ENCODE assay signal across 16 cellular contexts in the genomic region with DNA sequence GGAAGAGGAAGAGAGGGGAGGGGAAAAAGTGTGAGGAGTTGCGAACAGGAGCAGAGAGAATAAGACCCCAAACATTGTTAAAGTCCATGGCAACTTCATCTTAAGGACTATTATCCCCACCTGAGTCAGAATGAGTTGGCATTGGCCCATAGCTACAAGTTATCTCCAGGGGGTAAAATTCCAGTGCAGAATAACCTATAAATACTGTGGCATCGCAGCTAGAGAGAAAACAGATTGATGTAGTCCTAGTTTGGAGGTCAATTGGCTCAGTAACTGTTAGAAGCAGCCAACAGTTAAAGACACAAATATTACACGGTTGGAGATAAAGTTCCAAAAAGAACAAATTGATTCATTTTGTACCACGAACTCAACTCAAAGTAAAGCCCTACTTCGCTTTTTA.
DNase-seq lines count a peak whose midpoint lies in the region; ATAC-seq and TF ChIP-seq lines count a peak whose summit lies in the region.
"Had no signal": no experiment of that assay in that cellular context is flagged by ENCODE, and none has a peak within 500 bp of the region (broad histone marks: within the 10 kb centered on the region; RNA-seq: fewer than 3 reads in every experiment).

No MANE protein-coding gene starts in this region.

- H3K4me3 ChIP-seq in GM23338 = no peak overlapping the region
- H3K4me3 ChIP-seq: psoas muscle had no signal

- H3K36me3 ChIP-seq in GM23338 (ENCODE audit: insufficient read depth) = no peaks in the 10 kb centered on the region
- H3K36me3 ChIP-seq: WERI-Rb-1 had no signal

- H3K27me3 Mint-ChIP-seq in GM23338 (ENCODE audit: insufficient read depth, low read depth, poor library complexity) = peaks cover 4% of the 10 kb centered on the region
- H3K27me3 Mint-ChIP-seq in osteocyte (ENCODE audit: unreplicated experiment) = no peaks in the 10 kb centered on the region
- H3K27me3 Mint-ChIP-seq: type B pancreatic cell had no signal

- ATAC-seq in GM23338 = no peak
- ATAC-seq in GM21423 (IDR thresholded peaks at IDR 0.05; ENCODE audit: unreplicated experiment) = no peak
- ATAC-seq: psoas muscle, T-cell had no signal

- no peaks in the 10 kb centered on the region for H3K27me3 ChIP-seq in GM23338 (ENCODE audit: insufficient read depth)

- H2AFZ ChIP-seq in GM23338 = no peak overlapping the region

- H3K27ac ChIP-seq in GM23338 (ENCODE audit: low read depth) = no peak overlapping the region
- H3K27ac ChIP-seq: psoas muscle had no signal

- H3K27ac Mint-ChIP-seq in GM23338 = no peak overlapping the region
- H3K27ac Mint-ChIP-seq in osteocyte (ENCODE audit: unreplicated experiment) = peak overlapping the region; percentile 29
- H3K27ac Mint-ChIP-seq: activated T-helper 1 cell treated with anti-CD3 and anti-CD28 coated beads, Interleukin-12 subunit alpha, Interleukin-12 subunit beta, Interleukin-2, Interleukin-4 antibody, amounts not matched to agents 30 ng/mL and 10 ng/mL and 1 ng/mL, durations not matched to agents 14 hours and 24 hours and 36 hours; T-cell; type B pancreatic cell had no signal

- peaks cover 12% of the 10 kb centered on the region for H3K4me1 ChIP-seq in GM23338 (ENCODE audit: insufficient read depth)

- H3K4me2 ChIP-seq in GM23338 = no peak overlapping the region

- no peaks in the 10 kb centered on the region for H3F3A ChIP-seq in GM23338 (replicated peaks; ENCODE audit: low read depth)

- TF ChIP-seq CTCF in GM23338 (conservative IDR thresholded peaks at IDR 0.05; ENCODE audit: low read depth in 2 of 2) = no peak
- no peak for TF ChIP-seq CTCF in osteocyte (IDR thresholded peaks at IDR 0.05)

- H3K4me3 Mint-ChIP-seq in GM23338 (no peak overlapping the region), osteocyte (ENCODE audit: unreplicated experiment) (no peak overlapping the region)
- H3K4me3 Mint-ChIP-seq: activated T-helper 1 cell treated with anti-CD3 and anti-CD28 coated beads, Interleukin-12 subunit alpha, Interleukin-12 subunit beta, Interleukin-2, Interleukin-4 antibody, amounts not matched to agents 30 ng/mL and 10 ng/mL and 1 ng/mL, durations not matched to agents 14 hours and 24 hours and 36 hours; T-cell; type B pancreatic cell had no signal

- peaks cover 25% of the 10 kb centered on the region for H3K36me3 Mint-ChIP-seq in GM23338 (ENCODE audit: low read depth)
- no peaks in the 10 kb centered on the region for H3K36me3 Mint-ChIP-seq in osteocyte (ENCODE audit: unreplicated experiment)
- H3K36me3 Mint-ChIP-seq: T-cell, type B pancreatic cell had no signal

- H3K9me2 ChIP-seq in GM23338 (ENCODE audit: insufficient read depth) = peaks cover 16% of the 10 kb centered on the region; the same call in 1 of the 2 replicates

- no peaks in the 10 kb centered on the region for H4K20me1 ChIP-seq in GM23338 (replicated peaks; ENCODE audit: insufficient read depth)

- DNase-seq in GM23338 (ENCODE audit: low spot score) = peak; percentile 3
- peak; percentile 50 for DNase-seq in RPMI7951 (ENCODE audit: low read depth)
- peak; percentile 15 for DNase-seq in fibroblast of peridontal ligament (ENCODE audit: extremely low read depth)
- DNase-seq in osteocyte (ENCODE audit: extremely low spot score, unreplicated experiment) = no peak
- no peak for DNase-seq in RKO (ENCODE audit: low spot score)
- DNase-seq in HuH-7 (ENCODE audit: low spot score) = no peak
- DNase-seq in SK-N-DZ (ENCODE audit: low spot score) = no peak
- DNase-seq: activated CD8-positive, alpha-beta memory T cell treated with anti-CD3 and anti-CD28 coated beads for 24 hours; NCI-H69; psoas muscle; stimulated activated naive CD4-positive, alpha-beta T cell treated with Interleukin-2 at 50 U/mL for 16 hours; T-cell; WERI-Rb-1 had no signal

- H3K9me3 Mint-ChIP-seq in GM23338 (peaks cover 5% of the 10 kb centered on the region; the same call in 2 of the 3 replicates), osteocyte (ENCODE audit: unreplicated experiment) (no peaks in the 10 kb centered on the region)
- H3K9me3 Mint-ChIP-seq: T-cell, type B pancreatic cell had no signal

- H3K4me1 Mint-ChIP-seq in GM23338 (peaks cover 29% of the 10 kb centered on the region), osteocyte (ENCODE audit: unreplicated experiment) (peaks cover 29% of the 10 kb centered on the region)

- no peaks in the 10 kb centered on the region for H3K79me2 ChIP-seq in GM23338 (replicated peaks; ENCODE audit: insufficient read depth)

TF ChIP-seq in GM23338, 12 proteins besides CTCF, POLR2A, EP300 and RAD21 (continues in another document):
- TF ChIP-seq EZH2phosphoT487 (IDR thresholded peaks at IDR 0.05; ENCODE audit: unreplicated experiment) (no peak), CREB1 (CRISPR knock-in tag; IDR thresholded peaks at IDR 0.05; ENCODE audit: low read depth) (no peak), ZNF331 (CRISPR knock-in tag; IDR thresholded peaks at IDR 0.05; ENCODE audit: low read depth) (no peak), NANOG (IDR thresholded peaks at IDR 0.05; ENCODE audit: borderline replicate concordance) (no peak), STAT1 (IDR thresholded peaks at IDR 0.05; ENCODE audit: unreplicated experiment) (no peak)
- TF ChIP-seq, protein P1, sequence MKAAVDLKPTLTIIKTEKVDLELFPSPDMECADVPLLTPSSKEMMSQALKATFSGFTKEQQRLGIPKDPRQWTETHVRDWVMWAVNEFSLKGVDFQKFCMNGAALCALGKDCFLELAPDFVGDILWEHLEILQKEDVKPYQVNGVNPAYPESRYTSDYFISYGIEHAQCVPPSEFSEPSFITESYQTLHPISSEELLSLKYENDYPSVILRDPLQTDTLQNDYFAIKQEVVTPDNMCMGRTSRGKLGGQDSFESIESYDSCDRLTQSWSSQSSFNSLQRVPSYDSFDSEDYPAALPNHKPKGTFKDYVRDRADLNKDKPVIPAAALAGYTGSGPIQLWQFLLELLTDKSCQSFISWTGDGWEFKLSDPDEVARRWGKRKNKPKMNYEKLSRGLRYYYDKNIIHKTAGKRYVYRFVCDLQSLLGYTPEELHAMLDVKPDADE (IDR thresholded peaks at IDR 0.05) = no peak
- TF ChIP-seq, protein P2, sequence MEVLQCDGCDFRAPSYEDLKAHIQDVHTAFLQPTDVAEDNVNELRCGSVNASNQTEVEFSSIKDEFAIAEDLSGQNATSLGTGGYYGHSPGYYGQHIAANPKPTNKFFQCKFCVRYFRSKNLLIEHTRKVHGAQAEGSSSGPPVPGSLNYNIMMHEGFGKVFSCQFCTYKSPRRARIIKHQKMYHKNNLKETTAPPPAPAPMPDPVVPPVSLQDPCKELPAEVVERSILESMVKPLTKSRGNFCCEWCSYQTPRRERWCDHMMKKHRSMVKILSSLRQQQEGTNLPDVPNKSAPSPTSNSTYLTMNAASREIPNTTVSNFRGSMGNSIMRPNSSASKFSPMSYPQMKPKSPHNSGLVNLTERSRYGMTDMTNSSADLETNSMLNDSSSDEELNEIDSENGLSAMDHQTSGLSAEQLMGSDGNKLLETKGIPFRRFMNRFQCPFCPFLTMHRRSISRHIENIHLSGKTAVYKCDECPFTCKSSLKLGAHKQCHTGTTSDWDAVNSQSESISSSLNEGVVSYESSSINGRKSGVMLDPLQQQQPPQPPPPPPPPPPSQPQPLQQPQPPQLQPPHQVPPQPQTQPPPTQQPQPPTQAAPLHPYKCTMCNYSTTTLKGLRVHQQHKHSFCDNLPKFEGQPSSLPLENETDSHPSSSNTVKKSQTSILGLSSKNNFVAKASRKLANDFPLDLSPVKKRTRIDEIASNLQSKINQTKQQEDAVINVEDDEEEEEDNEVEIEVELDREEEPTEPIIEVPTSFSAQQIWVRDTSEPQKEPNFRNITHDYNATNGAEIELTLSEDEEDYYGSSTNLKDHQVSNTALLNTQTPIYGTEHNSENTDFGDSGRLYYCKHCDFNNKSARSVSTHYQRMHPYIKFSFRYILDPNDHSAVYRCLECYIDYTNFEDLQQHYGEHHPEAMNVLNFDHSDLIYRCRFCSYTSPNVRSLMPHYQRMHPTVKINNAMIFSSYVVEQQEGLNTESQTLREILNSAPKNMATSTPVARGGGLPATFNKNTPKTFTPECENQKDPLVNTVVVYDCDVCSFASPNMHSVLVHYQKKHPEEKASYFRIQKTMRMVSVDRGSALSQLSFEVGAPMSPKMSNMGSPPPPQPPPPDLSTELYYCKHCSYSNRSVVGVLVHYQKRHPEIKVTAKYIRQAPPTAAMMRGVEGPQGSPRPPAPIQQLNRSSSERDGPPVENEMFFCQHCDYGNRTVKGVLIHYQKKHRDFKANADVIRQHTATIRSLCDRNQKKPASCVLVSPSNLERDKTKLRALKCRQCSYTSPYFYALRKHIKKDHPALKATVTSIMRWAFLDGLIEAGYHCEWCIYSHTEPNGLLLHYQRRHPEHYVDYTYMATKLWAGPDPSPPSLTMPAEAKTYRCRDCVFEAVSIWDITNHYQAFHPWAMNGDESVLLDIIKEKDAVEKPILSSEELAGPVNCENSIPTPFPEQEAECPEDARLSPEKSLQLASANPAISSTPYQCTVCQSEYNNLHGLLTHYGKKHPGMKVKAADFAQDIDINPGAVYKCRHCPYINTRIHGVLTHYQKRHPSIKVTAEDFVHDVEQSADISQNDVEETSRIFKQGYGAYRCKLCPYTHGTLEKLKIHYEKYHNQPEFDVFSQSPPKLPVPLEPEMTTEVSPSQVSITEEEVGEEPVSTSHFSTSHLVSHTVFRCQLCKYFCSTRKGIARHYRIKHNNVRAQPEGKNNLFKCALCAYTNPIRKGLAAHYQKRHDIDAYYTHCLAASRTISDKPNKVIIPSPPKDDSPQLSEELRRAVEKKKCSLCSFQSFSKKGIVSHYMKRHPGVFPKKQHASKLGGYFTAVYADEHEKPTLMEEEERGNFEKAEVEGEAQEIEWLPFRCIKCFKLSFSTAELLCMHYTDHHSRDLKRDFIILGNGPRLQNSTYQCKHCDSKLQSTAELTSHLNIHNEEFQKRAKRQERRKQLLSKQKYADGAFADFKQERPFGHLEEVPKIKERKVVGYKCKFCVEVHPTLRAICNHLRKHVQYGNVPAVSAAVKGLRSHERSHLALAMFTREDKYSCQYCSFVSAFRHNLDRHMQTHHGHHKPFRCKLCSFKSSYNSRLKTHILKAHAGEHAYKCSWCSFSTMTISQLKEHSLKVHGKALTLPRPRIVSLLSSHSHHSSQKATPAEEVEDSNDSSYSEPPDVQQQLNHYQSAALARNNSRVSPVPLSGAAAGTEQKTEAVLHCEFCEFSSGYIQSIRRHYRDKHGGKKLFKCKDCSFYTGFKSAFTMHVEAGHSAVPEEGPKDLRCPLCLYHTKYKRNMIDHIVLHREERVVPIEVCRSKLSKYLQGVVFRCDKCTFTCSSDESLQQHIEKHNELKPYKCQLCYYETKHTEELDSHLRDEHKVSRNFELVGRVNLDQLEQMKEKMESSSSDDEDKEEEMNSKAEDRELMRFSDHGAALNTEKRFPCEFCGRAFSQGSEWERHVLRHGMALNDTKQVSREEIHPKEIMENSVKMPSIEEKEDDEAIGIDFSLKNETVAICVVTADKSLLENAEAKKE (CRISPR knock-in tag; IDR thresholded peaks at IDR 0.05) = no peak

Comparison
In these comparisons a context has a peak if more than half of its experiments do, and no peak if none do; other contexts are left out.
1. DNase-seq: peak in GM23338 (single experiment), RPMI7951 (single experiment) and fibroblast of peridontal ligament (single experiment); none in osteocyte (single experiment), RKO (single experiment), HuH-7 (single experiment) and SK-N-DZ (single experiment).